1 cellular context compared by ENCODE assay signal in the genomic region with DNA sequence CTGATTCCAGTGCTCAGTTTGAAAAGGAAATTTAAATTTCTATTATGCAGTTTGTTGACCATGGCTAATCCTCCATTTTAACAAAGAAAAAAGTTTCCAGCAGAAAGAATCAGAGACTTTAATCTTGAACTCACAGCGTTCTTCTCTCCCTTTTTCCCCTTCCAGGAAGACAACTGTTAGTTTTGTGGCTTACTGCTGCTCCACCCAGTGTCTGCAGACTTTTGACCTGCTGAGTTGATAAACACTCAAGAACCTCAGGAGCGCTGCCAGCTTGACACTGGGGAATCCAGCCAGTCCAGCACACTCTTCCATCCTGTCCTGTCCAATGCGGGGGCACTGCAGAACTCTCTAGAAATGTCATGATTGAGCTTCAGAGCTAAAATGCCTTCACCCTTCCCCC.
A peak's percentile ranks its signal among the peaks of the same experiment; 100 is the strongest.
TF ChIP-seq lines count a peak whose summit lies in the region.

No MANE protein-coding gene starts in this region.

TF ChIP-seq in HepG2, 621 proteins besides CTCF, POLR2A, EP300 and RAD21 (continued from another document and continues in another):
- TF ChIP-seq ZNF576 (CRISPR knock-in tag; IDR thresholded peaks at IDR 0.05) (no peak), SNRNP70 (IDR thresholded peaks at IDR 0.05; ENCODE audit: low read depth, low read length) (no peak), KDM6A (CRISPR knock-in tag; IDR thresholded peaks at IDR 0.05; ENCODE audit: low read depth) (no peak), HOXA3 (CRISPR knock-in tag; IDR thresholded peaks at IDR 0.05) (no peak; the same call in 1 of the 2 replicates), YY1 (IDR thresholded peaks at IDR 0.05; ENCODE audit: insufficient read depth, insufficient replicate concordance, low read depth, low read length) (no peak), IRF2 (CRISPR knock-in tag; IDR thresholded peaks at IDR 0.05) (0 out of 2 replicates have a peak, but pooled peaks have one; percentile 23), ZNF629 (CRISPR knock-in tag; conservative IDR thresholded peaks at IDR 0.05) (no peak), TCF7 (IDR thresholded peaks at IDR 0.05; ENCODE audit: low read depth) (0 out of 2 replicates have a peak, but pooled peaks have one; percentile 17), TBP (CRISPR knock-in tag; IDR thresholded peaks at IDR 0.05) (no peak), ZEB1 (IDR thresholded peaks at IDR 0.05; ENCODE audit: insufficient replicate concordance, low read depth) (no peak), ZSCAN29 (CRISPR knock-in tag; conservative IDR thresholded peaks at IDR 0.05) (no peak), HOXA9 (CRISPR knock-in tag; IDR thresholded peaks at IDR 0.05; ENCODE audit: borderline replicate concordance) (no peak), ZMYM3 (CRISPR knock-in tag; IDR thresholded peaks at IDR 0.05) (0 out of 2 replicates have a peak, but pooled peaks have one; percentile 13), FOXP1 (IDR thresholded peaks at IDR 0.05) (no peak), FOXP1 (CRISPR knock-in tag; IDR thresholded peaks at IDR 0.05) (peak; percentile 53; the same call in 1 of the 2 replicates), TEAD3 (CRISPR knock-in tag; optimal IDR thresholded peaks at IDR 0.05; ENCODE audit: borderline replicate concordance) (peak; percentile 38), ZNF672 (CRISPR knock-in tag; IDR thresholded peaks at IDR 0.05) (no peak), NFE2L1 (CRISPR knock-in tag; IDR thresholded peaks at IDR 0.05; ENCODE audit: borderline replicate concordance) (no peak), ZNF484 (CRISPR knock-in tag; IDR thresholded peaks at IDR 0.05; ENCODE audit: borderline replicate concordance, low read depth) (no peak), HNF4A (CRISPR knock-in tag; IDR thresholded peaks at IDR 0.05) (peak; percentile 54), ZNF510 (CRISPR knock-in tag; IDR thresholded peaks at IDR 0.05; ENCODE audit: low read depth) (no peak), AKAP8 (CRISPR knock-in tag; IDR thresholded peaks at IDR 0.05) (no peak), RARA (CRISPR knock-in tag; IDR thresholded peaks at IDR 0.05) (peak; percentile 67), CBX1 (IDR thresholded peaks at IDR 0.05; ENCODE audit: low read depth) (no peak), NR2F6 (IDR thresholded peaks at IDR 0.05) (no peak), NR2F6 (CRISPR knock-in tag; IDR thresholded peaks at IDR 0.05) (peak; percentile 64), FOXM1 (CRISPR knock-in tag; IDR thresholded peaks at IDR 0.05) (no peak)
- TF ChIP-seq, protein P1, sequence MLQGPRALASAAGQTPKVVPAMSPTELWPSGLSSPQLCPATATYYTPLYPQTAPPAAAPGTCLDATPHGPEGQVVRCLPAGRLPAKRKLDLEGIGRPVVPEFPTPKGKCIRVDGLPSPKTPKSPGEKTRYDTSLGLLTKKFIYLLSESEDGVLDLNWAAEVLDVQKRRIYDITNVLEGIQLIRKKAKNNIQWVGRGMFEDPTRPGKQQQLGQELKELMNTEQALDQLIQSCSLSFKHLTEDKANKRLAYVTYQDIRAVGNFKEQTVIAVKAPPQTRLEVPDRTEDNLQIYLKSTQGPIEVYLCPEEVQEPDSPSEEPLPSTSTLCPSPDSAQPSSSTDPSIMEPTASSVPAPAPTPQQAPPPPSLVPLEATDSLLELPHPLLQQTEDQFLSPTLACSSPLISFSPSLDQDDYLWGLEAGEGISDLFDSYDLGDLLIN (CRISPR knock-in tag; IDR thresholded peaks at IDR 0.05; ENCODE audit: borderline replicate concordance): no peak
- TF ChIP-seq, protein P2, sequence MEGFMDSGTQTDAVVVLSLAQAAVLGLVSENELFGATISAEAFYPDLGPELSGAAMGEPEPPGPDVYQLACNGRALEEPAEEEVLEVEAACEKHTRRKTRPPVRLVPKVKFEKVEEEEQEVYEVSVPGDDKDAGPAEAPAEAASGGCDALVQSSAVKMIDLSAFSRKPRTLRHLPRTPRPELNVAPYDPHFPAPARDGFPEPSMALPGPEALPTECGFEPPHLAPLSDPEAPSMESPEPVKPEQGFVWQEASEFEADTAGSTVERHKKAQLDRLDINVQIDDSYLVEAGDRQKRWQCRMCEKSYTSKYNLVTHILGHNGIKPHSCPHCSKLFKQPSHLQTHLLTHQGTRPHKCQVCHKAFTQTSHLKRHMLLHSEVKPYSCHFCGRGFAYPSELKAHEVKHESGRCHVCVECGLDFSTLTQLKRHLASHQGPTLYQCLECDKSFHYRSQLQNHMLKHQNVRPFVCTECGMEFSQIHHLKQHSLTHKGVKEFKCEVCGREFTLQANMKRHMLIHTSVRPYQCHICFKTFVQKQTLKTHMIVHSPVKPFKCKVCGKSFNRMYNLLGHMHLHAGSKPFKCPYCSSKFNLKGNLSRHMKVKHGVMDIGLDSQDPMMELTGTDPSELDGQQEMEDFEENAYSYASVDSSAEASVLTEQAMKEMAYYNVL (CRISPR knock-in tag; IDR thresholded peaks at IDR 0.05; ENCODE audit: borderline replicate concordance): peak; percentile 32; the same call in 1 of the 2 replicates
- TF ChIP-seq, protein P3, sequence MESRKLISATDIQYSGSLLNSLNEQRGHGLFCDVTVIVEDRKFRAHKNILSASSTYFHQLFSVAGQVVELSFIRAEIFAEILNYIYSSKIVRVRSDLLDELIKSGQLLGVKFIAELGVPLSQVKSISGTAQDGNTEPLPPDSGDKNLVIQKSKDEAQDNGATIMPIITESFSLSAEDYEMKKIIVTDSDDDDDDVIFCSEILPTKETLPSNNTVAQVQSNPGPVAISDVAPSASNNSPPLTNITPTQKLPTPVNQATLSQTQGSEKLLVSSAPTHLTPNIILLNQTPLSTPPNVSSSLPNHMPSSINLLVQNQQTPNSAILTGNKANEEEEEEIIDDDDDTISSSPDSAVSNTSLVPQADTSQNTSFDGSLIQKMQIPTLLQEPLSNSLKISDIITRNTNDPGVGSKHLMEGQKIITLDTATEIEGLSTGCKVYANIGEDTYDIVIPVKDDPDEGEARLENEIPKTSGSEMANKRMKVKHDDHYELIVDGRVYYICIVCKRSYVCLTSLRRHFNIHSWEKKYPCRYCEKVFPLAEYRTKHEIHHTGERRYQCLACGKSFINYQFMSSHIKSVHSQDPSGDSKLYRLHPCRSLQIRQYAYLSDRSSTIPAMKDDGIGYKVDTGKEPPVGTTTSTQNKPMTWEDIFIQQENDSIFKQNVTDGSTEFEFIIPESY (CRISPR knock-in tag; IDR thresholded peaks at IDR 0.05): peak; percentile 36; the same call in 1 of the 2 replicates
- TF ChIP-seq, protein P4, sequence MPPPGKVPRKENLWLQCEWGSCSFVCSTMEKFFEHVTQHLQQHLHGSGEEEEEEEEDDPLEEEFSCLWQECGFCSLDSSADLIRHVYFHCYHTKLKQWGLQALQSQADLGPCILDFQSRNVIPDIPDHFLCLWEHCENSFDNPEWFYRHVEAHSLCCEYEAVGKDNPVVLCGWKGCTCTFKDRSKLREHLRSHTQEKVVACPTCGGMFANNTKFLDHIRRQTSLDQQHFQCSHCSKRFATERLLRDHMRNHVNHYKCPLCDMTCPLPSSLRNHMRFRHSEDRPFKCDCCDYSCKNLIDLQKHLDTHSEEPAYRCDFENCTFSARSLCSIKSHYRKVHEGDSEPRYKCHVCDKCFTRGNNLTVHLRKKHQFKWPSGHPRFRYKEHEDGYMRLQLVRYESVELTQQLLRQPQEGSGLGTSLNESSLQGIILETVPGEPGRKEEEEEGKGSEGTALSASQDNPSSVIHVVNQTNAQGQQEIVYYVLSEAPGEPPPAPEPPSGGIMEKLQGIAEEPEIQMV (CRISPR knock-in tag; IDR thresholded peaks at IDR 0.05; ENCODE audit: low read depth): no peak
- TF ChIP-seq, protein P5, sequence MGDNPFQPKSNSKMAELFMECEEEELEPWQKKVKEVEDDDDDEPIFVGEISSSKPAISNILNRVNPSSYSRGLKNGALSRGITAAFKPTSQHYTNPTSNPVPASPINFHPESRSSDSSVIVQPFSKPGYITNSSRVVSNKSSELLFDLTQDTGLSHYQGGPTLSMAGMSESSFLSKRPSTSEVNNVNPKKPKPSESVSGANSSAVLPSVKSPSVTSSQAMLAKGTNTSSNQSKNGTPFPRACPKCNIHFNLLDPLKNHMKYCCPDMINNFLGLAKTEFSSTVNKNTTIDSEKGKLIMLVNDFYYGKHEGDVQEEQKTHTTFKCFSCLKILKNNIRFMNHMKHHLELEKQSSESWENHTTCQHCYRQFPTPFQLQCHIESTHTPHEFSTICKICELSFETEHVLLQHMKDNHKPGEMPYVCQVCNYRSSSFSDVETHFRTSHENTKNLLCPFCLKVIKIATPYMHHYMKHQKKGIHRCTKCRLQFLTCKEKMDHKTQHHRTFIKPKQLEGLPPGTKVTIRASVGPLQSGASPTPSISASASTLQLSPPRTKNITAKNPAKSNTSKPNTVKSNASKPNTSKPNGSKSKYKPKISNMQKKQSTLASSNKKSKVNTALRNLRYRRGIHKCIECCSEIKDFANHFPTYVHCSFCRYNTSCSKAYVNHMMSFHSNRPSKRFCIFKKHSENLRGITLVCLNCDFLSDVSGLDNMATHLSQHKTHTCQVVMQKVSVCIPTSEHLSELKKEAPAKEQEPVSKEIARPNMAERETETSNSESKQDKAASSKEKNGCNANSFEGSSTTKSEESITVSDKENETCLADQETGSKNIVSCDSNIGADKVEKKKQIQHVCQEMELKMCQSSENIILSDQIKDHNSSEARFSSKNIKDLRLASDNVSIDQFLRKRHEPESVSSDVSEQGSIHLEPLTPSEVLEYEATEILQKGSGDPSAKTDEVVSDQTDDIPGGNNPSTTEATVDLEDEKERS (CRISPR knock-in tag; IDR thresholded peaks at IDR 0.05): no peak
- TF ChIP-seq, protein P6, sequence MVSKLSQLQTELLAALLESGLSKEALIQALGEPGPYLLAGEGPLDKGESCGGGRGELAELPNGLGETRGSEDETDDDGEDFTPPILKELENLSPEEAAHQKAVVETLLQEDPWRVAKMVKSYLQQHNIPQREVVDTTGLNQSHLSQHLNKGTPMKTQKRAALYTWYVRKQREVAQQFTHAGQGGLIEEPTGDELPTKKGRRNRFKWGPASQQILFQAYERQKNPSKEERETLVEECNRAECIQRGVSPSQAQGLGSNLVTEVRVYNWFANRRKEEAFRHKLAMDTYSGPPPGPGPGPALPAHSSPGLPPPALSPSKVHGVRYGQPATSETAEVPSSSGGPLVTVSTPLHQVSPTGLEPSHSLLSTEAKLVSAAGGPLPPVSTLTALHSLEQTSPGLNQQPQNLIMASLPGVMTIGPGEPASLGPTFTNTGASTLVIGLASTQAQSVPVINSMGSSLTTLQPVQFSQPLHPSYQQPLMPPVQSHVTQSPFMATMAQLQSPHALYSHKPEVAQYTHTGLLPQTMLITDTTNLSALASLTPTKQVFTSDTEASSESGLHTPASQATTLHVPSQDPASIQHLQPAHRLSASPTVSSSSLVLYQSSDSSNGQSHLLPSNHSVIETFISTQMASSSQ (IDR thresholded peaks at IDR 0.05; ENCODE audit: low read depth): no peak
- TF ChIP-seq, protein P6 (CRISPR knock-in tag; IDR thresholded peaks at IDR 0.05; ENCODE audit: borderline replicate concordance): no peak
- TF ChIP-seq, protein P7, sequence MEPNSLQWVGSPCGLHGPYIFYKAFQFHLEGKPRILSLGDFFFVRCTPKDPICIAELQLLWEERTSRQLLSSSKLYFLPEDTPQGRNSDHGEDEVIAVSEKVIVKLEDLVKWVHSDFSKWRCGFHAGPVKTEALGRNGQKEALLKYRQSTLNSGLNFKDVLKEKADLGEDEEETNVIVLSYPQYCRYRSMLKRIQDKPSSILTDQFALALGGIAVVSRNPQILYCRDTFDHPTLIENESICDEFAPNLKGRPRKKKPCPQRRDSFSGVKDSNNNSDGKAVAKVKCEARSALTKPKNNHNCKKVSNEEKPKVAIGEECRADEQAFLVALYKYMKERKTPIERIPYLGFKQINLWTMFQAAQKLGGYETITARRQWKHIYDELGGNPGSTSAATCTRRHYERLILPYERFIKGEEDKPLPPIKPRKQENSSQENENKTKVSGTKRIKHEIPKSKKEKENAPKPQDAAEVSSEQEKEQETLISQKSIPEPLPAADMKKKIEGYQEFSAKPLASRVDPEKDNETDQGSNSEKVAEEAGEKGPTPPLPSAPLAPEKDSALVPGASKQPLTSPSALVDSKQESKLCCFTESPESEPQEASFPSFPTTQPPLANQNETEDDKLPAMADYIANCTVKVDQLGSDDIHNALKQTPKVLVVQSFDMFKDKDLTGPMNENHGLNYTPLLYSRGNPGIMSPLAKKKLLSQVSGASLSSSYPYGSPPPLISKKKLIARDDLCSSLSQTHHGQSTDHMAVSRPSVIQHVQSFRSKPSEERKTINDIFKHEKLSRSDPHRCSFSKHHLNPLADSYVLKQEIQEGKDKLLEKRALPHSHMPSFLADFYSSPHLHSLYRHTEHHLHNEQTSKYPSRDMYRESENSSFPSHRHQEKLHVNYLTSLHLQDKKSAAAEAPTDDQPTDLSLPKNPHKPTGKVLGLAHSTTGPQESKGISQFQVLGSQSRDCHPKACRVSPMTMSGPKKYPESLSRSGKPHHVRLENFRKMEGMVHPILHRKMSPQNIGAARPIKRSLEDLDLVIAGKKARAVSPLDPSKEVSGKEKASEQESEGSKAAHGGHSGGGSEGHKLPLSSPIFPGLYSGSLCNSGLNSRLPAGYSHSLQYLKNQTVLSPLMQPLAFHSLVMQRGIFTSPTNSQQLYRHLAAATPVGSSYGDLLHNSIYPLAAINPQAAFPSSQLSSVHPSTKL (CRISPR knock-in tag; IDR thresholded peaks at IDR 0.05): peak; percentile 65
- TF ChIP-seq, protein P8, sequence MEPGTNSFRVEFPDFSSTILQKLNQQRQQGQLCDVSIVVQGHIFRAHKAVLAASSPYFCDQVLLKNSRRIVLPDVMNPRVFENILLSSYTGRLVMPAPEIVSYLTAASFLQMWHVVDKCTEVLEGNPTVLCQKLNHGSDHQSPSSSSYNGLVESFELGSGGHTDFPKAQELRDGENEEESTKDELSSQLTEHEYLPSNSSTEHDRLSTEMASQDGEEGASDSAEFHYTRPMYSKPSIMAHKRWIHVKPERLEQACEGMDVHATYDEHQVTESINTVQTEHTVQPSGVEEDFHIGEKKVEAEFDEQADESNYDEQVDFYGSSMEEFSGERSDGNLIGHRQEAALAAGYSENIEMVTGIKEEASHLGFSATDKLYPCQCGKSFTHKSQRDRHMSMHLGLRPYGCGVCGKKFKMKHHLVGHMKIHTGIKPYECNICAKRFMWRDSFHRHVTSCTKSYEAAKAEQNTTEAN (CRISPR knock-in tag; conservative IDR thresholded peaks at IDR 0.05): 0 out of 2 replicates have a peak, but pooled peaks have one; percentile 32
